10 cellular contexts compared by ENCODE assay signal in genomic region chr12:50087995-50088394, GRCh38. TPM values are rescaled to one million over a fixed set of nuclear protein-coding genes. Genes with fewer than 3 reads are reported as not detected.
A peak's percentile ranks its signal among the peaks of the same experiment; 100 is the strongest.
DNase-seq lines count a peak whose midpoint lies in the region; ATAC-seq and TF ChIP-seq lines count a peak whose summit lies in the region.
"Had no signal": no experiment of that assay in that cellular context is flagged by ENCODE, and none has a peak within 500 bp of the region (broad histone marks: within the 10 kb centered on the region; RNA-seq: fewer than 3 reads in every experiment).

No MANE protein-coding gene starts in this region.

- peaks cover 28% of the 10 kb centered on the region for H3K4me1 ChIP-seq in foreskin keratinocyte
- H3K4me1 ChIP-seq: colonic mucosa had no signal

- H3K36me3 Mint-ChIP-seq in activated naive CD4-positive, alpha-beta T cell treated with anti-CD3 and anti-CD28 coated beads for 36 hours (ENCODE audit: low read depth), result peaks cover 22% of the 10 kb centered on the region
- peaks cover 24% of the 10 kb centered on the region for H3K36me3 Mint-ChIP-seq in activated naive CD4-positive, alpha-beta T cell treated with anti-CD3 and anti-CD28 coated beads, Interleukin-2, amount 10 ng/mL, durations not matched to agents 7 days and 5 days
- peaks cover 43% of the 10 kb centered on the region for H3K36me3 Mint-ChIP-seq in activated CD8-positive, alpha-beta T cell treated with anti-CD3 and anti-CD28 coated beads, Interleukin-2, amount 10 ng/mL, durations not matched to agents 7 days and 5 days (ENCODE audit: low read depth)

- H3K27me3 Mint-ChIP-seq in activated naive CD4-positive, alpha-beta T cell treated with anti-CD3 and anti-CD28 coated beads for 36 hours (ENCODE audit: low read depth), result no peaks in the 10 kb centered on the region
- no peaks in the 10 kb centered on the region for H3K27me3 Mint-ChIP-seq in activated naive CD4-positive, alpha-beta T cell treated with anti-CD3 and anti-CD28 coated beads, Interleukin-2, amount 10 ng/mL, durations not matched to agents 7 days and 5 days
- no peaks in the 10 kb centered on the region for H3K27me3 Mint-ChIP-seq in activated CD8-positive, alpha-beta T cell treated with anti-CD3 and anti-CD28 coated beads, Interleukin-2, amount 10 ng/mL, durations not matched to agents 7 days and 5 days (ENCODE audit: low read depth)

- H3K27me3 ChIP-seq in foreskin keratinocyte, result no peaks in the 10 kb centered on the region
- H3K27me3 ChIP-seq: colonic mucosa, upper lobe of right lung had no signal

- DNase-seq in activated naive CD4-positive, alpha-beta T cell treated with anti-CD3 and anti-CD28 coated beads for 36 hours, result no peak
- no peak for DNase-seq in activated naive CD4-positive, alpha-beta T cell treated with anti-CD3 and anti-CD28 coated beads, Interleukin-2, amount 10 ng/mL, durations not matched to agents 7 days and 5 days
- DNase-seq in activated CD8-positive, alpha-beta T cell treated with anti-CD3 and anti-CD28 coated beads, Interleukin-2, amount 10 ng/mL, durations not matched to agents 7 days and 5 days, result no peak
- DNase-seq in foreskin keratinocyte (peak; percentile 81 to 92), stromal cell of bone marrow (ENCODE audit: low read depth) (peak; percentile 82), NCI-H1694 (lab: John Stamatoyannopoulos, UW) (no peak), KBM-7 (no peak)
- DNase-seq: upper lobe of right lung had no signal

- intact Hi-C loops in activated naive CD4-positive, alpha-beta T cell treated with anti-CD3 and anti-CD28 coated beads for 36 hours (cut with micrococcal nuclease), result loop anchor here (1.0 to 5.0 kb wide), 2 partner anchors 44 to 87 kb away; no protein-coding TSS in a partner anchor

- in situ Hi-C loops in KBM-7 (cut with MboI; ENCODE audit: low pct_unique_long_range_greater_than_20kb, low sequenced_read_pairs), result no loop called here

- peak overlapping the region; percentile 37 for H3K4me3 Mint-ChIP-seq in activated naive CD4-positive, alpha-beta T cell treated with anti-CD3 and anti-CD28 coated beads for 36 hours
- no peak overlapping the region for H3K4me3 Mint-ChIP-seq in activated naive CD4-positive, alpha-beta T cell treated with anti-CD3 and anti-CD28 coated beads, Interleukin-2, amount 10 ng/mL, durations not matched to agents 7 days and 5 days
- H3K4me3 Mint-ChIP-seq in activated CD8-positive, alpha-beta T cell treated with anti-CD3 and anti-CD28 coated beads, Interleukin-2, amount 10 ng/mL, durations not matched to agents 7 days and 5 days, result no peak overlapping the region

- H3K9me3 Mint-ChIP-seq in activated naive CD4-positive, alpha-beta T cell treated with anti-CD3 and anti-CD28 coated beads for 36 hours, result no peaks in the 10 kb centered on the region
- H3K9me3 Mint-ChIP-seq in activated naive CD4-positive, alpha-beta T cell treated with anti-CD3 and anti-CD28 coated beads, Interleukin-2, amount 10 ng/mL, durations not matched to agents 7 days and 5 days, result no peaks in the 10 kb centered on the region
- H3K9me3 Mint-ChIP-seq in activated CD8-positive, alpha-beta T cell treated with anti-CD3 and anti-CD28 coated beads, Interleukin-2, amount 10 ng/mL, durations not matched to agents 7 days and 5 days (ENCODE audit: insufficient read depth), result no peaks in the 10 kb centered on the region

- POLR2A ChIA-PET in activated CD8-positive, alpha-beta T cell treated with anti-CD3 and anti-CD28 coated beads, Interleukin-2, amount 10 ng/mL, durations not matched to agents 7 days and 5 days (lab: Charles Lee), result interaction anchor here (0.6 to 0.8 kb wide), 2 partner anchors 22 to 35 kb away, joined by 3 to 4 read pairs; no protein-coding TSS in a partner anchor

- peak overlapping the region; percentile 81 for H3K27ac Mint-ChIP-seq in activated naive CD4-positive, alpha-beta T cell treated with anti-CD3 and anti-CD28 coated beads for 36 hours
- H3K27ac Mint-ChIP-seq in activated naive CD4-positive, alpha-beta T cell treated with anti-CD3 and anti-CD28 coated beads, Interleukin-2, amount 10 ng/mL, durations not matched to agents 7 days and 5 days, result no peak overlapping the region
- H3K27ac Mint-ChIP-seq in activated CD8-positive, alpha-beta T cell treated with anti-CD3 and anti-CD28 coated beads, Interleukin-2, amount 10 ng/mL, durations not matched to agents 7 days and 5 days, result peak overlapping the region; percentile 17

- CTCF ChIA-PET in activated naive CD4-positive, alpha-beta T cell treated with anti-CD3 and anti-CD28 coated beads for 36 hours (lab: Charles Lee), result interaction anchor here (0.7 to 5.6 kb wide), 19 partner anchors 8 to 272 kb away, joined by 3 to 60 read pairs (median 4); partner anchors contain the start of genes CERS5, COX14 and GPD1
- CTCF ChIA-PET in activated naive CD4-positive, alpha-beta T cell treated with anti-CD3 and anti-CD28 coated beads, Interleukin-2, amount 10 ng/mL, durations not matched to agents 7 days and 5 days (lab: Charles Lee), result interaction anchor here (0.5 to 5.6 kb wide), 12 partner anchors 12 to 555 kb away, joined by 3 to 20 read pairs (median 4); partner anchors contain the start of gene COX14
- CTCF ChIA-PET in activated CD8-positive, alpha-beta T cell treated with anti-CD3 and anti-CD28 coated beads, Interleukin-2, amount 10 ng/mL, durations not matched to agents 7 days and 5 days (lab: Charles Lee), result interaction anchor here (0.6 to 11.9 kb wide), 15 partner anchors 16 to 227 kb away, joined by 3 to 144 read pairs (median 6); partner anchors contain the start of genes CERS5, COX14, GPD1 and RACGAP1

- H3K4me1 Mint-ChIP-seq in activated naive CD4-positive, alpha-beta T cell treated with anti-CD3 and anti-CD28 coated beads for 36 hours (ENCODE audit: low read depth), result peaks cover 40% of the 10 kb centered on the region
- peaks cover 30% of the 10 kb centered on the region for H3K4me1 Mint-ChIP-seq in activated naive CD4-positive, alpha-beta T cell treated with anti-CD3 and anti-CD28 coated beads, Interleukin-2, amount 10 ng/mL, durations not matched to agents 7 days and 5 days
- peaks cover 32% of the 10 kb centered on the region for H3K4me1 Mint-ChIP-seq in activated CD8-positive, alpha-beta T cell treated with anti-CD3 and anti-CD28 coated beads, Interleukin-2, amount 10 ng/mL, durations not matched to agents 7 days and 5 days (ENCODE audit: low read depth)

- H3K27ac ChIP-seq in foreskin keratinocyte, result peak overlapping the region; percentile 64
- H3K27ac ChIP-seq: colonic mucosa, upper lobe of right lung had no signal

- ATAC-seq in activated CD8-positive, alpha-beta T cell treated with anti-CD3 and anti-CD28 coated beads, Interleukin-2, amount 10 ng/mL, durations not matched to agents 7 days and 5 days, result no peak
- peak; percentile 50 for ATAC-seq in foreskin keratinocyte
- ATAC-seq in GM19035 (IDR thresholded peaks at IDR 0.05; ENCODE audit: unreplicated experiment), result no peak

- no peak for TF ChIP-seq CTCF in foreskin keratinocyte (conservative IDR thresholded peaks at IDR 0.05)

RNA-seq across cellular contexts. Expression of gene SMARCD1, which starts 2.9 kb away (rescaled TPM):
- 10 to 100 TPM; 57.7 to 60.2 TPM for total RNA-seq in activated naive CD4-positive, alpha-beta T cell treated with anti-CD3 and anti-CD28 coated beads for 36 hours
- 10 to 100 TPM; 72.3 to 78.1 TPM for total RNA-seq in activated CD8-positive, alpha-beta T cell treated with anti-CD3 and anti-CD28 coated beads, Interleukin-2, amount 10 ng/mL, durations not matched to agents 7 days and 5 days
- 99.8 and 102 TPM in 2 replicates for total RNA-seq in foreskin keratinocyte
- 53.4 and 59.7 TPM in 2 replicates for polyA plus RNA-seq in foreskin keratinocyte

RNA-seq across cellular contexts. Expression of gene GPD1, which starts 15.8 kb away (rescaled TPM):
- under 1 TPM; 0.36 to 0.47 TPM for total RNA-seq in activated naive CD4-positive, alpha-beta T cell treated with anti-CD3 and anti-CD28 coated beads for 36 hours
- under 1 TPM; 0.23 to 0.82 TPM for total RNA-seq in activated CD8-positive, alpha-beta T cell treated with anti-CD3 and anti-CD28 coated beads, Interleukin-2, amount 10 ng/mL, durations not matched to agents 7 days and 5 days
- total RNA-seq in foreskin keratinocyte, result 0.11 and 0.14 TPM in 2 replicates
- polyA plus RNA-seq in foreskin keratinocyte, result 0.09 and 0.17 TPM in 2 replicates

RNA-seq across cellular contexts. Expression of gene COX14, which starts 24.0 kb away (rescaled TPM):
- 10 to 100 TPM; 47.5 to 48.3 TPM for total RNA-seq in activated naive CD4-positive, alpha-beta T cell treated with anti-CD3 and anti-CD28 coated beads for 36 hours
- total RNA-seq in activated CD8-positive, alpha-beta T cell treated with anti-CD3 and anti-CD28 coated beads, Interleukin-2, amount 10 ng/mL, durations not matched to agents 7 days and 5 days, result 10 to 100 TPM; 50.0 to 51.6 TPM
- 42.7 and 44.0 TPM in 2 replicates for total RNA-seq in foreskin keratinocyte
- 60.8 and 61.5 TPM in 2 replicates for polyA plus RNA-seq in foreskin keratinocyte

RNA-seq across cellular contexts. Expression of gene ASIC1, which starts 30.6 kb away (rescaled TPM):
- total RNA-seq in activated naive CD4-positive, alpha-beta T cell treated with anti-CD3 and anti-CD28 coated beads for 36 hours, result 1 to 10 TPM; 3.2 to 3.7 TPM
- 10 to 100 TPM; 25.4 to 27.9 TPM for total RNA-seq in activated CD8-positive, alpha-beta T cell treated with anti-CD3 and anti-CD28 coated beads, Interleukin-2, amount 10 ng/mL, durations not matched to agents 7 days and 5 days
- total RNA-seq in foreskin keratinocyte, result 3.3 and 4.3 TPM in 2 replicates
- polyA plus RNA-seq in foreskin keratinocyte, result 4.3 and 5.6 TPM in 2 replicates

Comparison
In these comparisons a context has a peak if more than half of its experiments do, and no peak if none do; other contexts are left out.
1. DNase-seq: peak in foreskin keratinocyte (2 of 2) and stromal cell of bone marrow (single experiment); none in activated naive CD4-positive, alpha-beta T cell treated with anti-CD3 and anti-CD28 coated beads for 36 hours (single experiment), activated naive CD4-positive, alpha-beta T cell treated with anti-CD3 and anti-CD28 coated beads, Interleukin-2, amount 10 ng/mL, durations not matched to agents 7 days and 5 days (single experiment), activated CD8-positive, alpha-beta T cell treated with anti-CD3 and anti-CD28 coated beads, Interleukin-2, amount 10 ng/mL, durations not matched to agents 7 days and 5 days (single experiment), NCI-H1694 (single experiment) and KBM-7 (single experiment).